In the genomic region with DNA sequence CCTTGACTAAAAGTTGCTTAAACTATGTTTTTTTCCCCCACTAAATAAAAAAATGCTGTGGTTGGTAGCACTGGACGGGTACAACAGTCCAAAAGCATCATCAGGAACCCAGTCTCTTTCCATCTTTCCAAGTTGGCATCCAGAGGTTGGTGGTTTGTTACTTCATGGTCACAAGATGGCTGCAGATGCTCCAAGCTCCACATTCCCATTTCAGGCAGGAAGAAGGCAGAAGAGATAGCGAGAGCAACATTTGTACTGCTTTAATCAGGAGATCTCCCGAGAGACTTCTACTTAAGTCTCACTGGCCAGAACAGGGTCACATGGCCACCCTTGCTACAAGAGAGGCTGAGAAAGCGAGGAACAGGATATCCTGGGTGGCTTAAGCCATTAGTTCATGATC, we compare ENCODE assay signal across 26 cellular contexts.
"Had no signal": no experiment of that assay in that cellular context is flagged by ENCODE, and none has a peak within 500 bp of the region (broad histone marks: within the 10 kb centered on the region; RNA-seq: fewer than 3 reads in every experiment).

No MANE protein-coding gene starts in this region.

- H3K27me3 ChIP-seq: colonic mucosa, esophagus squamous epithelium, gastrocnemius medialis, left lung had no signal

- H3K9me3 ChIP-seq: colonic mucosa, esophagus squamous epithelium, gastrocnemius medialis, left lung, lower lobe of right lung had no signal

- ATAC-seq: effector memory CD8-positive, alpha-beta T cell; esophagus mucosa; gastrocnemius medialis; heart right ventricle; left cardiac atrium; left lung; left ventricle myocardium superior; lower lobe of right lung; naive thymus-derived CD4-positive, alpha-beta T cell had no signal

- H3K4me3 ChIP-seq: colonic mucosa, esophagus squamous epithelium, gastrocnemius medialis, heart right ventricle, left lung, lower lobe of right lung had no signal

- H3K27ac ChIP-seq: colonic mucosa, epithelial cell of prostate, esophagus squamous epithelium, gastrocnemius medialis, heart right ventricle, left lung, lower lobe of right lung had no signal

- H3K4me1 ChIP-seq: colonic mucosa, gastrocnemius medialis, heart right ventricle, left lung, lower lobe of right lung had no signal

- FAIRE-seq: endometrium, islet of Langerhans, keratinocyte had no signal

- DNase-seq: colonic mucosa; cortex of kidney; effector CD8-positive, alpha-beta T cell; effector memory CD8-positive, alpha-beta T cell; endodermal cell; erythroblast; esophagus squamous epithelium; foreskin fibroblast; foreskin melanocyte; gastrocnemius medialis; glutamatergic neuron; head of caudate nucleus; heart right ventricle; hippocampal formation; left cardiac atrium; left lung; left ventricle myocardium superior; lower lobe of right lung; mesenchymal stem cell; midbrain; naive thymus-derived CD4-positive, alpha-beta T cell had no signal

- H3K36me3 ChIP-seq: colonic mucosa, esophagus squamous epithelium, gastrocnemius medialis, heart right ventricle, left lung, lower lobe of right lung had no signal
